In the genomic region with DNA sequence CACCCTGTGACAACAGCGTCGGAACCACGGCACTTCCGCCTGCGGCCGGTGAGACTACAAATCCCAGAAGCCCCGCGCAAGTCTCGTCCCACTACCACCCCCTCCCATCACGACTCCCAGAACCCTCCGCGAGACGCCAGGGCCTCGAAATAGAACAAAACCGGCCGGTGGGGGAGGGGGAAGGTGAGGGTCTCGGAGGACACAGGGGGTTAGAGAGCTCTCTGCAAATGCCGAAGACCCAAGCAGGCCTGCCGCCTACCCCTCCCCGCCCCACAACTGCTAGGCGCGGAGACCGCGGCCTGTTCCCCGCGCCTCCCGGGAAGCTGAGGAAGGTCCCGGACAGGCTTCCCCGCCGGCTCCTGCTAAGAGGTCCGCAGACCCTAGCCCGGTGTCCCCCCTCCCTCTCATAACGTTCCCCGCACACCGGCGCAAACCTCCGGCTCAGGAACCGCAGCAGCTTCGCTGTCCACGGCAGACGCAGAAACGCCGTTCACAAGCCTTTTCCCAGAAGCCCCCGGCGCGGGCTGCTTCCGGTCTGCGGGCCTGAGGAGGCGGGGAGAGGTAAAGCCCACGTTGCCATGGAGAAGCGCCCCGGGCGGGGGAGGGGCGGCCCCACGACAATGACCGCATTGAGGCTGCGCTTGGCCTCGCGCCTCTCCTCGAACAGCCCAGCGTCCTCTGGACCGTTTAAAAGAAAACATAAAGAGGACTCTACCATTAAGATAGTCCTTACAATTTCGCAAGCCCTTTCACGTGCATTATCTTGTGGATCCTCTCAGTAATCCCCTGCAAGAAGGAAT, we compare ENCODE assay signal across 1 cellular context.
A peak's percentile ranks its signal among the peaks of the same experiment; 100 is the strongest.
TF ChIP-seq lines count a peak whose summit lies in the region.

A gene (minus strand): TSS at position 485 of the 800 bp plus-strand sequence. CDS start 3,770 bp downstream, outside the sequence.

TF ChIP-seq in HepG2, 621 proteins besides CTCF, POLR2A, EP300 and RAD21 (continued from another document):
- no peak; the same call in 1 of the 2 replicates for TF ChIP-seq BRCA1 (CRISPR knock-in tag; IDR thresholded peaks at IDR 0.05)
- TF ChIP-seq AHR (CRISPR knock-in tag; IDR thresholded peaks at IDR 0.05), result no peak; the same call in none of the 2 replicates
- TF ChIP-seq HOXD1 (CRISPR knock-in tag; IDR thresholded peaks at IDR 0.05), result peak; percentile 45; the same call in 1 of the 2 replicates
- TF ChIP-seq NAIF1 (CRISPR knock-in tag; IDR thresholded peaks at IDR 0.05; ENCODE audit: borderline replicate concordance), result peak; percentile 82; the same call in 1 of the 2 replicates
- TF ChIP-seq MTA1 (CRISPR knock-in tag; IDR thresholded peaks at IDR 0.05; ENCODE audit: borderline replicate concordance), result peak; percentile 82; the same call in 1 of the 2 replicates
- no peak for TF ChIP-seq ZFP36 (IDR thresholded peaks at IDR 0.05; ENCODE audit: borderline replicate concordance, low read depth, low read length, partially characterized antibody)
- TF ChIP-seq SRSF9 (IDR thresholded peaks at IDR 0.05; ENCODE audit: borderline replicate concordance, insufficient read depth, low read depth, low read length, poor library complexity, severe bottlenecking), result no peak
- TF ChIP-seq RFX5 (IDR thresholded peaks at IDR 0.05; ENCODE audit: low read depth, low read length), result no peak
- TF ChIP-seq ZNF230 (CRISPR knock-in tag; IDR thresholded peaks at IDR 0.05), result peak; percentile 95
- TF ChIP-seq ZNF496 (CRISPR knock-in tag; IDR thresholded peaks at IDR 0.05; ENCODE audit: insufficient replicate concordance), result no peak
- TF ChIP-seq POLR2G (IDR thresholded peaks at IDR 0.05; ENCODE audit: low read depth, low read length), result peak; percentile 91
- 0 out of 2 replicates have a peak, but pooled peaks have one; percentile 86 for TF ChIP-seq ZNF383 (CRISPR knock-in tag; IDR thresholded peaks at IDR 0.05; ENCODE audit: borderline replicate concordance)
- TF ChIP-seq ZNF446 (CRISPR knock-in tag; IDR thresholded peaks at IDR 0.05), result no peak
- TF ChIP-seq, protein P1, sequence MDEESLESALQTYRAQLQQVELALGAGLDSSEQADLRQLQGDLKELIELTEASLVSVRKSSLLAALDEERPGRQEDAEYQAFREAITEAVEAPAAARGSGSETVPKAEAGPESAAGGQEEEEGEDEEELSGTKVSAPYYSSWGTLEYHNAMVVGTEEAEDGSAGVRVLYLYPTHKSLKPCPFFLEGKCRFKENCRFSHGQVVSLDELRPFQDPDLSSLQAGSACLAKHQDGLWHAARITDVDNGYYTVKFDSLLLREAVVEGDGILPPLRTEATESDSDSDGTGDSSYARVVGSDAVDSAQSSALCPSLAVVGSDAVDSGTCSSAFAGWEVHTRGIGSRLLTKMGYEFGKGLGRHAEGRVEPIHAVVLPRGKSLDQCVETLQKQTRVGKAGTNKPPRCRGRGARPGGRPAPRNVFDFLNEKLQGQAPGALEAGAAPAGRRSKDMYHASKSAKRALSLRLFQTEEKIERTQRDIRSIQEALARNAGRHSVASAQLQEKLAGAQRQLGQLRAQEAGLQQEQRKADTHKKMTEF (CRISPR knock-in tag; IDR thresholded peaks at IDR 0.05), result peak; percentile 80
- TF ChIP-seq KAT7 (CRISPR knock-in tag; IDR thresholded peaks at IDR 0.05; ENCODE audit: borderline replicate concordance), result no peak
- peak; percentile 79 for TF ChIP-seq KDM2A (CRISPR knock-in tag; IDR thresholded peaks at IDR 0.05; ENCODE audit: borderline replicate concordance, low read depth)
